Comparison of ENCODE assay signal across 24 cellular contexts in the genomic region with DNA sequence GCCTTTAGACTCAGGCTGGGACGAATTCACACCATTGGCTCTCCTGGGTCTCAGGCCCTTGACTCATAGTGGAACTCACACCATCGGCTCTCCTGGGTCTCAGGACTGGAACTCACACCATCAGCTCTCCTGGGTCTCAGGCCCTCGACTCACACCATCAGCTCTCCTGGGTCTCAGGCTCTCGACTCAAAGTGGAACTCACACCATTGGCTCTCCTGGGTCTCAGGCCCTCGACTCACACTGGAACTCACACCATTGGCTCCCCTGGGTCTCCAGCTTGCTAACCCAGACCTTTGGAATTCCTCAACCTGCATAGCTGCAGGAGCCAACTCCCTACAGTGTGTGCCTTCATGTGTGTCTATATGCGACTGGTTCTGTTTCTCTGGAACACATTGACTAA. TPM values are rescaled to one million over a fixed set of nuclear protein-coding genes. Genes with fewer than 3 reads are reported as not detected.
DNase-seq lines count a peak whose midpoint lies in the region; ATAC-seq and TF ChIP-seq lines count a peak whose summit lies in the region.
"Had no signal": no experiment of that assay in that cellular context is flagged by ENCODE, and none has a peak within 500 bp of the region (broad histone marks: within the 10 kb centered on the region; RNA-seq: fewer than 3 reads in every experiment).

No MANE protein-coding gene starts in this region.

- no peak overlapping the region for H3K4me2 ChIP-seq in GM23338
- H3K4me2 ChIP-seq in H9 (ENCODE audit: insufficient read depth, insufficient read length, low read length): no peak overlapping the region
- no peak overlapping the region for H3K4me2 ChIP-seq in neuronal stem cell (ENCODE audit: insufficient read depth, low read length, poor library complexity, severe bottlenecking)
- H3K4me2 ChIP-seq: BLaER1 treated with 17β-estradiol and CSF1 and Interleukin-3, amounts not matched to agents 10 nM and 100 nM had no signal

- no peak overlapping the region for H2BK20ac ChIP-seq in H9 (ENCODE audit: low read depth, low read length, poor library complexity, severe bottlenecking)

- H3K4me1 ChIP-seq in GM23338 (ENCODE audit: insufficient read depth) (0 out of 2 replicates have a peak, but pooled peaks cover 4% of the 10 kb centered on the region), H9 (ENCODE audit: insufficient read depth, low read length) (peaks cover 4% of the 10 kb centered on the region; the same call in 1 of the 2 replicates), endodermal cell (ENCODE audit: control insufficient read depth, insufficient read depth, low read length) (no peaks in the 10 kb centered on the region), neuronal stem cell (ENCODE audit: control insufficient read depth in 2 of 2, insufficient read depth in 1 of 2, low read depth in 1 of 2, low read length in 2 of 2) (peaks cover 8% of the 10 kb centered on the region in 2 donors), breast epithelium (no peaks in the 10 kb centered on the region)
- H3K4me1 ChIP-seq: Caco-2 had no signal

- H3K9ac ChIP-seq in H9 (ENCODE audit: extremely low read depth, insufficient read length, low read length): no peak overlapping the region
- H3K9ac ChIP-seq in endodermal cell (ENCODE audit: extremely low read depth, low read length, poor library complexity, severe bottlenecking): no peak overlapping the region
- H3K9ac ChIP-seq in neuronal stem cell (ENCODE audit: low read depth, low read length, poor library complexity): no peak overlapping the region
- H3K9ac ChIP-seq: BLaER1 treated with 17β-estradiol and CSF1 and Interleukin-3, amounts not matched to agents 10 nM and 100 nM had no signal

- H2BK12ac ChIP-seq in H9 (ENCODE audit: insufficient read length, low read depth, low read length) (peak overlapping the region; percentile 65), neuronal stem cell (ENCODE audit: low read length) (no peak overlapping the region)

- H3K27me3 ChIP-seq in GM23338 (ENCODE audit: insufficient read depth) (no peaks in the 10 kb centered on the region), H9 (ENCODE audit: insufficient read depth, low read length) (no peaks in the 10 kb centered on the region), endodermal cell (ENCODE audit: control insufficient read depth, insufficient read depth, low read length, poor library complexity, severe bottlenecking) (no peaks in the 10 kb centered on the region), neuronal stem cell (ENCODE audit: control insufficient read depth in 3 of 3, insufficient read depth in 3 of 3, low read depth in 1 of 3, low read length in 3 of 3) (peaks cover 0 to 10% (median 0%) of the 10 kb centered on the region in 3 experiments), breast epithelium (peaks cover 0 to 4% of the 10 kb centered on the region in 2 donors)
- H3K27me3 ChIP-seq: BLaER1 treated with 17β-estradiol and CSF1 and Interleukin-3, amounts not matched to agents 10 nM and 100 nM had no signal

- H3K36me3 ChIP-seq in GM23338 (ENCODE audit: insufficient read depth) (no peaks in the 10 kb centered on the region), endodermal cell (ENCODE audit: control insufficient read depth, insufficient read depth, low read length) (no peaks in the 10 kb centered on the region), neuronal stem cell (replicated peaks in 1 of 2; ENCODE audit: control insufficient read depth in 2 of 2, insufficient read depth in 2 of 2, low read length in 2 of 2) (no peaks in the 10 kb centered on the region), breast epithelium (no peaks in the 10 kb centered on the region)
- H3K36me3 ChIP-seq: BLaER1 treated with 17β-estradiol and CSF1 and Interleukin-3, amounts not matched to agents 10 nM and 100 nM had no signal

- no peak overlapping the region for H3K4me3 ChIP-seq in GM23338
- no peak overlapping the region for H3K4me3 ChIP-seq in endodermal cell (ENCODE audit: low read length)
- H3K4me3 ChIP-seq in neuronal stem cell (ENCODE audit: low read length in 2 of 2): no peak overlapping the region
- no peak overlapping the region for H3K4me3 ChIP-seq in breast epithelium
- H3K4me3 ChIP-seq: BLaER1 treated with 17β-estradiol and CSF1 and Interleukin-3, amounts not matched to agents 10 nM and 100 nM; GM12878 had no signal

- intact Hi-C loops in breast epithelium (cut with DNase I; ENCODE audit: low total_unique reads): no loop called here

- no peaks in the 10 kb centered on the region for H3F3A ChIP-seq in GM23338 (replicated peaks; ENCODE audit: low read depth)

- no peak for DNase-seq in GM23338 (ENCODE audit: low spot score)
- DNase-seq in H9: peak; percentile 25
- peak; percentile 58 for DNase-seq in endodermal cell
- DNase-seq in neuronal stem cell (ENCODE audit: low spot score): no peak
- no peak for DNase-seq in breast epithelium (ENCODE audit: low spot score in 2 of 2)
- no peak for DNase-seq in stimulated activated CD4-positive, alpha-beta T cell treated with anti-CD3 and anti-CD28 coated beads, Interleukin-4, amount 100 ng/mL, for 1 hour
- DNase-seq in activated CD4-positive, alpha-beta T cell treated with anti-CD3 and anti-CD28 coated beads, Interleukin-2, amount 50 U/mL, for 48 hours: no peak
- DNase-seq in AG20443 (ENCODE audit: low spot score): no peak
- DNase-seq: Caco-2; CD4-positive, alpha-beta memory T cell; DMS 273 treated with DMSO at 0.1 percent for 48 hours; DMS79 treated with DMSO at 0.1 percent for 48 hours; GOT3; KG1; NCI-H1092; NCI-H1436; NCI-H187 treated with DMSO at 0.1 percent for 48 hours; NCI-H2107; NCI-H446 treated with DMSO at 0.1 percent for 48 hours; NCI-H526 treated with DMSO at 0.1 percent for 48 hours; PC-3; SHP77 had no signal

- no CpG with 5 or more reads among the region's 6 CpGs for WGBS in H9 (ENCODE audit: extremely low coverage, insufficient read length, low lambda C conversion rate)
- 92% methylated on average over 5 to 6 of the region's 6 CpGs for WGBS in endodermal cell (ENCODE audit: insufficient coverage in 1 of 2, insufficient read length in 1 of 2), 2 experiments
- no CpG with 5 or more reads among the region's 6 CpGs for WGBS in neuronal stem cell (ENCODE audit: extremely low coverage in 2 of 2, insufficient read length in 2 of 2, insufficient replicate concordance in 1 of 2), 2 donors

- H2AFZ ChIP-seq in GM23338: no peak overlapping the region
- H2AFZ ChIP-seq in H9 (ENCODE audit: low read length): no peak overlapping the region
- no peak overlapping the region for H2AFZ ChIP-seq in neuronal stem cell (ENCODE audit: low read length)

- H3K23me2 ChIP-seq in H9 (ENCODE audit: insufficient read length, low read depth, low read length, poor library complexity, severe bottlenecking): no peaks in the 10 kb centered on the region

- H2BK5ac ChIP-seq in H9 (ENCODE audit: insufficient read length, low read length) (no peak overlapping the region), neuronal stem cell (ENCODE audit: low read length) (no peak overlapping the region)

- no peak overlapping the region for H4K91ac ChIP-seq in H9 (ENCODE audit: insufficient read length, low read depth, low read length)
- H4K91ac ChIP-seq in neuronal stem cell (ENCODE audit: low read depth, low read length, poor library complexity): no peak overlapping the region

- H4K5ac ChIP-seq in H9 (ENCODE audit: insufficient read length, low read depth, low read length): no peak overlapping the region

- H3K4me3 Mint-ChIP-seq in GM23338: no peak overlapping the region
- H3K4me3 Mint-ChIP-seq in H9: no peak overlapping the region
- no peak overlapping the region for H3K4me3 Mint-ChIP-seq in endodermal cell
- H3K4me3 Mint-ChIP-seq: CD4-positive, alpha-beta memory T cell had no signal

- TF ChIP-seq CTCF in GM23338 (conservative IDR thresholded peaks at IDR 0.05; ENCODE audit: low read depth in 2 of 2) (no peak), H9 (conservative IDR thresholded peaks at IDR 0.05) (no peak), endodermal cell (conservative IDR thresholded peaks at IDR 0.05) (no peak), breast epithelium (IDR thresholded peaks at IDR 0.05) (no peak)

- no peak overlapping the region for H4K8ac ChIP-seq in H9 (replicated peaks; ENCODE audit: insufficient read length, low read depth, low read length)
- no peak overlapping the region for H4K8ac ChIP-seq in neuronal stem cell (ENCODE audit: low read depth, low read length)

- peaks cover 15% of the 10 kb centered on the region for H3K27me3 Mint-ChIP-seq in GM23338 (ENCODE audit: insufficient read depth, low read depth, poor library complexity)
- H3K27me3 Mint-ChIP-seq in H9 (ENCODE audit: low read depth): peaks cover 8% of the 10 kb centered on the region
- no peaks in the 10 kb centered on the region for H3K27me3 Mint-ChIP-seq in endodermal cell (ENCODE audit: insufficient read depth)

- H3K36me3 Mint-ChIP-seq in GM23338 (ENCODE audit: low read depth) (peaks cover 11% of the 10 kb centered on the region), H9 (ENCODE audit: insufficient read depth in 1 of 3, low read depth in 3 of 3) (peaks cover 0 to 6% (median 2%) of the 10 kb centered on the region in 3 experiments; a peak in 2 of 7 replicates), endodermal cell (ENCODE audit: low read depth) (no peaks in the 10 kb centered on the region)
- H3K36me3 Mint-ChIP-seq: CD4-positive, alpha-beta memory T cell had no signal

- H2BK15ac ChIP-seq in H9 (ENCODE audit: low read depth, low read length) (no peak overlapping the region), neuronal stem cell (ENCODE audit: low read length) (peak overlapping the region; percentile 5)

- H2AK5ac ChIP-seq in H9 (ENCODE audit: insufficient read length, low read length): no peak overlapping the region
- no peak overlapping the region for H2AK5ac ChIP-seq in neuronal stem cell (ENCODE audit: low read depth, low read length)

- H4K20me1 ChIP-seq in GM23338 (replicated peaks; ENCODE audit: insufficient read depth): no peaks in the 10 kb centered on the region
- no peaks in the 10 kb centered on the region for H4K20me1 ChIP-seq in H9 (ENCODE audit: control insufficient read depth, insufficient read depth, insufficient read length)
- H4K20me1 ChIP-seq: BLaER1 treated with 17β-estradiol and CSF1 and Interleukin-3, amounts not matched to agents 10 nM and 100 nM had no signal

- no peak overlapping the region for H3K56ac ChIP-seq in H9 (ENCODE audit: insufficient read length, low read depth, low read length)

- H3K27ac ChIP-seq in GM23338 (ENCODE audit: low read depth) (no peak overlapping the region), H9 (ENCODE audit: insufficient read length, low read depth, low read length) (no peak overlapping the region), endodermal cell (ENCODE audit: low read depth, low read length) (no peak overlapping the region), neuronal stem cell (replicated peaks; ENCODE audit: low read length) (no peak overlapping the region), breast epithelium (no peak overlapping the region)
- H3K27ac ChIP-seq: BLaER1 treated with 17β-estradiol and CSF1 and Interleukin-3, amounts not matched to agents 10 nM and 100 nM had no signal

- no peak overlapping the region for H3K4ac ChIP-seq in H9 (ENCODE audit: low read depth, low read length)
- H3K4ac ChIP-seq in neuronal stem cell (ENCODE audit: low read length): no peak overlapping the region

- H2BK120ac ChIP-seq in H9 (ENCODE audit: low read depth, low read length, poor library complexity, severe bottlenecking): no peak overlapping the region
- no peak overlapping the region for H2BK120ac ChIP-seq in neuronal stem cell (ENCODE audit: low read depth, low read length)

- H3K18ac ChIP-seq in H9 (ENCODE audit: insufficient read length, low read depth, low read length) (no peak overlapping the region), neuronal stem cell (ENCODE audit: low read length) (no peak overlapping the region)

- H3K9me3 Mint-ChIP-seq in GM23338 (peaks cover 6% of the 10 kb centered on the region), H9 (peaks cover 3 to 10% of the 10 kb centered on the region in 2 experiments; a peak in 4 of 5 replicates), endodermal cell (no peaks in the 10 kb centered on the region)

- H3K9me3 ChIP-seq in H9 (ENCODE audit: control insufficient read depth, low read depth, low read length): no peaks in the 10 kb centered on the region
- H3K9me3 ChIP-seq in endodermal cell (ENCODE audit: control insufficient read depth, low read length): no peaks in the 10 kb centered on the region
- no peaks in the 10 kb centered on the region for H3K9me3 ChIP-seq in neuronal stem cell (replicated peaks in 1 of 2; ENCODE audit: control insufficient read depth in 2 of 2, insufficient read depth in 1 of 2, low read depth in 1 of 2, low read length in 2 of 2)
- peaks cover 0 to 3% of the 10 kb centered on the region in 2 donors for H3K9me3 ChIP-seq in breast epithelium
- H3K9me3 ChIP-seq: Caco-2 had no signal

- H3K27ac Mint-ChIP-seq in GM23338: no peak overlapping the region
- no peak overlapping the region; a peak in 1 of 7 replicates for H3K27ac Mint-ChIP-seq in H9
- H3K27ac Mint-ChIP-seq in endodermal cell: no peak overlapping the region
- H3K27ac Mint-ChIP-seq: CD4-positive, alpha-beta memory T cell had no signal

- no peak for TF ChIP-seq POLR2A in breast epithelium (IDR thresholded peaks at IDR 0.05)

- peak; percentile 49; the same call in 1 of the 3 replicates for ATAC-seq in GM23338
- ATAC-seq: GM12878, PC-3 had no signal

- H3K79me2 ChIP-seq in GM23338 (replicated peaks; ENCODE audit: insufficient read depth): no peaks in the 10 kb centered on the region
- no peaks in the 10 kb centered on the region for H3K79me2 ChIP-seq in H9 (ENCODE audit: insufficient read depth, low read length)

- H3K4me1 Mint-ChIP-seq in GM23338 (peaks cover 12% of the 10 kb centered on the region), H9 (peaks cover 16 to 20% of the 10 kb centered on the region in 2 experiments), endodermal cell (no peaks in the 10 kb centered on the region)

- H3K79me1 ChIP-seq in H9 (ENCODE audit: insufficient read depth, low read depth, low read length, poor library complexity, severe bottlenecking): no peaks in the 10 kb centered on the region
- H3K79me1 ChIP-seq in neuronal stem cell (ENCODE audit: low read depth, low read length): no peaks in the 10 kb centered on the region

- no peak overlapping the region for H3T11ph ChIP-seq in H9 (ENCODE audit: low read length)

- H3K14ac ChIP-seq in H9 (ENCODE audit: insufficient read depth, low read length) (no peak overlapping the region), neuronal stem cell (ENCODE audit: low read length) (no peak overlapping the region)

- H3K23ac ChIP-seq in H9 (ENCODE audit: insufficient read length, low read depth, low read length): no peak overlapping the region
- H3K23ac ChIP-seq in neuronal stem cell (ENCODE audit: low read depth, low read length, poor library complexity): no peak overlapping the region

- no peaks in the 10 kb centered on the region for H3K9me2 ChIP-seq in GM23338 (ENCODE audit: insufficient read depth)

RNA-seq across cellular contexts. Expression of a gene that starts 56.7 kb away (rescaled TPM):
- total RNA-seq in GM23338 (2014; rRNA removed; shearing (Covaris generic)): 3.4 and 4.3 TPM in 2 replicates
- polyA plus RNA-seq in GM23338 (2016; fragmentation: Nextera tagmentation; extraction: Ambion mirVana): 0.64 and 0.71 TPM in 2 replicates
- 2.9 and 3.0 TPM in 2 replicates for total RNA-seq in H9 (2021)
- total RNA-seq in endodermal cell: under 1 TPM; 0.42 to 0.95 TPM
- polyA plus RNA-seq in endodermal cell (2013, experiment 1 of 2): 2.8 TPM
- 3.2 TPM for polyA plus RNA-seq in endodermal cell (2013, experiment 2 of 2)
- 3.6 TPM for polyA plus RNA-seq in neuronal stem cell (2013, experiment 1 of 2)
- 3.6 TPM for polyA plus RNA-seq in neuronal stem cell (2013, experiment 2 of 2)
- total RNA-seq in breast epithelium: 1 to 10 TPM in 1 of 3 donors, under 1 TPM in 2; 0.32 to 1.2 (median 0.33) TPM
- total RNA-seq: Caco-2; CD4-positive, alpha-beta memory T cell; GM12878 had no signal
- polyA plus RNA-seq: CD4-positive, alpha-beta memory T cell; GM12878 had no signal

Comparison
In these comparisons a context has a peak if more than half of its experiments do, and no peak if none do; other contexts are left out.
1. DNase-seq: peak in H9 (single experiment) and endodermal cell (single experiment); none in GM23338 (single experiment), neuronal stem cell (single experiment), breast epithelium (0 of 2), stimulated activated CD4-positive, alpha-beta T cell treated with anti-CD3 and anti-CD28 coated beads, Interleukin-4, amount 100 ng/mL, for 1 hour (single experiment), activated CD4-positive, alpha-beta T cell treated with anti-CD3 and anti-CD28 coated beads, Interleukin-2, amount 50 U/mL, for 48 hours (0 of 2) and AG20443 (single experiment).